27 cellular contexts compared by ENCODE assay signal in genomic region chr1:4626560-4627319, GRCh38. TPM values are rescaled to one million over a fixed set of nuclear protein-coding genes. Genes with fewer than 3 reads are reported as not detected.
"Had no signal": no experiment of that assay in that cellular context is flagged by ENCODE, and none has a peak within 500 bp of the region (broad histone marks: within the 10 kb centered on the region; RNA-seq: fewer than 3 reads in every experiment).

No MANE protein-coding gene starts in this region.

- H3K27ac ChIP-seq: coronary artery, esophagus muscularis mucosa, foreskin keratinocyte, gastroesophageal sphincter, heart right ventricle, prostate gland, right lobe of liver, thoracic aorta, tibial nerve, upper lobe of left lung, uterus had no signal

- H3K9me3 Mint-ChIP-seq: central memory CD8-positive, alpha-beta T cell; mesothelial cell of epicardium; naive B cell; natural killer cell treated with Interleukin-12 subunit alpha and Interleukin-12 subunit beta and Interleukin-15 and Interleukin-18, amount 100 ng/mL, for 72 hours; neural crest cell; stimulated activated naive B cell treated with anti-CD40 and anti-IgM and Interleukin-4, amounts not matched to agents 10 μg/mL and 1 μg/mL and 100 μg/mL, for 72 hours; stimulated activated naive CD8-positive, alpha-beta T cell treated with anti-CD3 and anti-CD28 coated beads, Interleukin-15, Interleukin-2, amounts not matched to agents 100 ng/mL and 50 ng/mL, for 24 hours had no signal

- H3K4me1 Mint-ChIP-seq: central memory CD8-positive, alpha-beta T cell; mesothelial cell of epicardium; naive B cell; neural crest cell; stimulated activated naive B cell treated with anti-CD40 and anti-IgM and Interleukin-4, amounts not matched to agents 10 μg/mL and 1 μg/mL and 100 μg/mL, for 72 hours had no signal

- H3K4me3 Mint-ChIP-seq: central memory CD8-positive, alpha-beta T cell; mesothelial cell of epicardium; naive B cell; natural killer cell treated with Interleukin-12 subunit alpha and Interleukin-12 subunit beta and Interleukin-15 and Interleukin-18, amount 100 ng/mL, for 72 hours; neural crest cell; stimulated activated naive B cell treated with anti-CD40 and anti-IgM and Interleukin-4, amounts not matched to agents 10 μg/mL and 1 μg/mL and 100 μg/mL, for 72 hours; stimulated activated naive CD8-positive, alpha-beta T cell treated with anti-CD3 and anti-CD28 coated beads, Interleukin-15, Interleukin-2, amounts not matched to agents 100 ng/mL and 50 ng/mL, for 24 hours had no signal

- H3K36me3 ChIP-seq: esophagus muscularis mucosa, gastroesophageal sphincter, heart right ventricle, prostate gland, right lobe of liver, thoracic aorta, tibial nerve, upper lobe of left lung, uterus had no signal

- H3K4me1 ChIP-seq: esophagus muscularis mucosa, foreskin keratinocyte, gastroesophageal sphincter, heart right ventricle, prostate gland, right lobe of liver, upper lobe of left lung, uterus had no signal

- H3K27ac Mint-ChIP-seq: mesothelial cell of epicardium; naive B cell; natural killer cell treated with Interleukin-12 subunit alpha and Interleukin-12 subunit beta and Interleukin-15 and Interleukin-18, amount 100 ng/mL, for 72 hours; stimulated activated naive B cell treated with anti-CD40 and anti-IgM and Interleukin-4, amounts not matched to agents 10 μg/mL and 1 μg/mL and 100 μg/mL, for 72 hours; stimulated activated naive CD8-positive, alpha-beta T cell treated with anti-CD3 and anti-CD28 coated beads, Interleukin-15, Interleukin-2, amounts not matched to agents 100 ng/mL and 50 ng/mL, for 24 hours had no signal

- H3K4me3 ChIP-seq: coronary artery, esophagus muscularis mucosa, gastroesophageal sphincter, heart right ventricle, mucosa of descending colon, prostate gland, right lobe of liver, thoracic aorta, tibial nerve, upper lobe of left lung, uterus had no signal

- DNase-seq: dermis blood vessel endothelial cell; effector memory CD4-positive, alpha-beta T cell; foreskin keratinocyte; heart right ventricle; hippocampal formation; left cardiac atrium; mesenchymal stem cell; mucosa of descending colon; naive B cell; stimulated activated naive B cell treated with anti-CD40 and anti-IgM and Interleukin-4, amounts not matched to agents 10 μg/mL and 1 μg/mL and 100 μg/mL, for 72 hours; uterus had no signal

- H3K27me3 Mint-ChIP-seq: stimulated activated naive CD8-positive, alpha-beta T cell treated with anti-CD3 and anti-CD28 coated beads, Interleukin-15, Interleukin-2, amounts not matched to agents 100 ng/mL and 50 ng/mL, for 24 hours had no signal

- H3K9me3 ChIP-seq: esophagus muscularis mucosa, gastroesophageal sphincter, heart right ventricle, mucosa of descending colon, prostate gland, right lobe of liver, thoracic aorta, tibial nerve, upper lobe of left lung, uterus had no signal

- H3K27me3 ChIP-seq: foreskin keratinocyte, right lobe of liver, tibial nerve, upper lobe of left lung, uterus had no signal

- H3K36me3 Mint-ChIP-seq: mesothelial cell of epicardium; naive B cell; natural killer cell treated with Interleukin-12 subunit alpha and Interleukin-12 subunit beta and Interleukin-15 and Interleukin-18, amount 100 ng/mL, for 72 hours; stimulated activated naive B cell treated with anti-CD40 and anti-IgM and Interleukin-4, amounts not matched to agents 10 μg/mL and 1 μg/mL and 100 μg/mL, for 72 hours had no signal

RNA-seq across cellular contexts. Expression of gene AJAP1, which starts 27.7 kb away (rescaled TPM):
- total RNA-seq: endothelial cell of umbilical vein; fibroblast of lung; lung microvascular endothelial cell; natural killer cell treated with Interleukin-12 subunit alpha and Interleukin-12 subunit beta and Interleukin-15 and Interleukin-18, amount 100 ng/mL, for 72 hours had no signal
- polyA plus RNA-seq: endothelial cell of umbilical vein had no signal
